In the genomic region with DNA sequence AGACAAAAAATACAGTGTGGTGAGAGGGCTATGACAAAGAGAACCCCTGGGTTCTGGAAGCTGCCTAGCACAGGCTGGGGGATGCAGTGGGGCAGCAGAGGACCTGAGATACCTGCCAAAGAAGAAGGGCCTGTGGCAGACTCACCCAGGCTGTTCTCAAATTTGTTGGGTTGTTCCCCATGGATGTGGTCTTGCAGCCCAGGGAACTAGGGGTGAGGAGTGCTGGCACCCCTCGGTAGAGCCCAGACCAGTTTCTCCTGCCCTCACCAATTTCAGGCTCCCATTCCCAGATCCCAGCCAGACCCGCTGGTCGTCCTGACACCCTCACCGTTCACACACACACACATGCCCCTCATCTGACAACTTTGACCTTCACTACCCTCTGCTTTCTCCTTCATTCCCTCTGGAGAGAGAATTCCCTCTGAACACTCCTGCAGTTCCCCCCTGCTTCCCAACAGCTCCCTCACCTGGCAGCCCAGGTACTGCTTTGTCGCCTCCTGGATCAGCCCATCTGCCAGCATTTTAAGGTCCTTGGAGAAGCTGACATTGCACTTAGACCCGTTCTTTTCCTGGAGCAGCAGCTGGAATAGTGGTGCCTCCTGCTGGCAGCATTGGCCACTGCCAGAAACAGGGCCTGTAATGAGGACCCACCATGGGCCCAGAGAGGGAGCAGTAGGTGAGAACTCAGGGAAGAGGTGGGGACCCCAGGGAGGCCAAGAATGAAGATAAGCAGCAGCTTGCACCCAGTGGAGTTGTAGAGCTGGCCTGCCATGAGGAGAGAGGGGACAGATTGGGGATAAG, we compare ENCODE assay signal across 1 cellular context.
TF ChIP-seq lines count a peak whose summit lies in the region.

No MANE protein-coding gene starts in this region.

TF ChIP-seq in HepG2, 621 proteins besides CTCF, POLR2A, EP300 and RAD21 (continued from another document and continues in another):
- TF ChIP-seq, protein P1, sequence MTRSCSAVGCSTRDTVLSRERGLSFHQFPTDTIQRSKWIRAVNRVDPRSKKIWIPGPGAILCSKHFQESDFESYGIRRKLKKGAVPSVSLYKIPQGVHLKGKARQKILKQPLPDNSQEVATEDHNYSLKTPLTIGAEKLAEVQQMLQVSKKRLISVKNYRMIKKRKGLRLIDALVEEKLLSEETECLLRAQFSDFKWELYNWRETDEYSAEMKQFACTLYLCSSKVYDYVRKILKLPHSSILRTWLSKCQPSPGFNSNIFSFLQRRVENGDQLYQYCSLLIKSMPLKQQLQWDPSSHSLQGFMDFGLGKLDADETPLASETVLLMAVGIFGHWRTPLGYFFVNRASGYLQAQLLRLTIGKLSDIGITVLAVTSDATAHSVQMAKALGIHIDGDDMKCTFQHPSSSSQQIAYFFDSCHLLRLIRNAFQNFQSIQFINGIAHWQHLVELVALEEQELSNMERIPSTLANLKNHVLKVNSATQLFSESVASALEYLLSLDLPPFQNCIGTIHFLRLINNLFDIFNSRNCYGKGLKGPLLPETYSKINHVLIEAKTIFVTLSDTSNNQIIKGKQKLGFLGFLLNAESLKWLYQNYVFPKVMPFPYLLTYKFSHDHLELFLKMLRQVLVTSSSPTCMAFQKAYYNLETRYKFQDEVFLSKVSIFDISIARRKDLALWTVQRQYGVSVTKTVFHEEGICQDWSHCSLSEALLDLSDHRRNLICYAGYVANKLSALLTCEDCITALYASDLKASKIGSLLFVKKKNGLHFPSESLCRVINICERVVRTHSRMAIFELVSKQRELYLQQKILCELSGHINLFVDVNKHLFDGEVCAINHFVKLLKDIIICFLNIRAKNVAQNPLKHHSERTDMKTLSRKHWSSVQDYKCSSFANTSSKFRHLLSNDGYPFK (CRISPR knock-in tag; IDR thresholded peaks at IDR 0.05; ENCODE audit: borderline replicate concordance) = no peak
- TF ChIP-seq, protein P2, sequence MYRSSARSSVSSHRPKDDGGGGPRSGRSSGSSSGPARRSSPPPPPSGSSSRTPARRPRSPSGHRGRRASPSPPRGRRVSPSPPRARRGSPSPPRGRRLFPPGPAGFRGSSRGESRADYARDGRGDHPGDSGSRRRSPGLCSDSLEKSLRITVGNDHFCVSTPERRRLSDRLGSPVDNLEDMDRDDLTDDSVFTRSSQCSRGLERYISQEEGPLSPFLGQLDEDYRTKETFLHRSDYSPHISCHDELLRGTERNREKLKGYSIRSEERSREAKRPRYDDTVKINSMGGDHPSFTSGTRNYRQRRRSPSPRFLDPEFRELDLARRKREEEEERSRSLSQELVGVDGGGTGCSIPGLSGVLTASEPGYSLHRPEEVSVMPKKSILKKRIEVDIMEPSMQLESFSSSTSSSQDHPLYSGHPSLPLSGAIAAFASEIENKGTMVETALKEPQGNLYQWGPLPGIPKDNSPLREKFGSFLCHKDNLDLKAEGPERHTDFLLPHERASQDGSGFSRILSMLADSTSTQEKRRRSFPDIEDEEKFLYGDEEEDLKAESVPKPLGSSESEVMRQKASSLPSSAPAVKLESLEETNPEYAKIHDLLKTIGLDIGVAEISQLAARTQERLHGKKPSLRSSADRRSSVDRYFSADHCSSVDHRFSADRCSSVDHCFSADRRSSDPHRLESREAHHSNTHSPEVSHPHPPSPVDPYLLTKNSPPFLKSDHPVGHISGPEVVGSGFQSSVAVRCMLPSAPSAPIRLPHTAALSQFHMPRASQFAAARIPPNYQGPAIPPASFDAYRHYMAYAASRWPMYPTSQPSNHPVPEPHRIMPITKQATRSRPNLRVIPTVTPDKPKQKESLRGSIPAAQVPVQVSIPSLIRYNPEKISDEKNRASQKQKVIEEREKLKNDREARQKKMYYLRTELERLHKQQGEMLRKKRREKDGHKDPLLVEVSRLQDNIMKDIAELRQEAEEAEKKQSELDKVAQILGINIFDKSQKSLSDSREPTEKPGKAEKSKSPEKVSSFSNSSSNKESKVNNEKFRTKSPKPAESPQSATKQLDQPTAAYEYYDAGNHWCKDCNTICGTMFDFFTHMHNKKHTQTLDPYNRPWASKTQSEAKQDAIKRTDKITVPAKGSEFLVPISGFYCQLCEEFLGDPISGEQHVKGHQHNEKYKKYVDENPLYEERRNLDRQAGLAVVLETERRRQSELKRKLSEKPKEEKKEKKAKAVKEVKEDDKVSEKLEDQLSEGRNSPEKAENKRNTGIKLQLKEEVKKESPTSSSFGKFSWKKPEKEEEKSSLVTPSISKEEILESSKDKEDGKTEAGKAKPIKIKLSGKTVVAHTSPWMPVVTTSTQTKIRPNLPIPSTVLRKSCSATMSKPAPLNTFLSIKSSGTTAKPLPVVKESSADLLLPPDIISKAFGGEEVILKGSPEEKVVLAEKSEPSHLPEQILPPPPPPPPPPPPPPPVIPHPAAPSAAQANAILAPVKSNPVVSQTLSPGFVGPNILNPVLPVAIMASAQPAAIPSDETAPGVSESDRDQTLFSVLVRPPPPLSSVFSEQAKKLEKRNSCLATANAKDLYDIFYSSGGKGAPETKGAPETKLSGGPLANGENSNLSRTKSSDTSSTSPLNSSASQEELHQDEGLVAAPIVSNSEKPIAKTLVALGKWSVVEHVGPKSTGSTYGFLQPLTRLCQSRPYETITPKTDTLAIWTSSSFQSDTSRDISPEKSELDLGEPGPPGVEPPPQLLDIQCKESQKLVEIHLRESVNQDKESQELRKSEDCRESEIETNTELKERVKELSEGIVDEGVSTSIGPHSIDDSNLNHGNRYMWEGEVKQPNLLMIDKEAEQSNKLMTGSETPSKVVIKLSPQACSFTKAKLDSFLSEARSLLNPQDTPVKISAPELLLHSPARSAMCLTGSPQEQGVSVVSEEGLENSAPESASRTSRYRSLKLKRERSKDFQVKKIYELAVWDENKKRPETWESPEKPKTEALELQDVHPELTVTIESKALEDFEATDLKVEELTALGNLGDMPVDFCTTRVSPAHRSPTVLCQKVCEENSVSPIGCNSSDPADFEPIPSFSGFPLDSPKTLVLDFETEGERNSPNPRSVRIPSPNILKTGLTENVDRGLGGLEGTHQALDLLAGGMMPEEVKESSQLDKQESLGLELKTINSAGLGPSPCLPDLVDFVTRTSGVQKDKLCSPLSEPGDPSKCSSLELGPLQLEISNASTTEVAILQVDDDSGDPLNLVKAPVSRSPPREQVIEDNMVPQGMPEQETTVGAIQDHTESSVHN (CRISPR knock-in tag; IDR thresholded peaks at IDR 0.05) = no peak
- TF ChIP-seq ZNF501 (CRISPR knock-in tag; IDR thresholded peaks at IDR 0.05) (0 out of 2 replicates have a peak, but pooled peaks have one; percentile 44), NR3C1 (CRISPR knock-in tag; IDR thresholded peaks at IDR 0.05) (no peak), ZNF121 (CRISPR knock-in tag; IDR thresholded peaks at IDR 0.05) (0 out of 2 replicates have a peak, but pooled peaks have one; percentile 23), RFX1 (IDR thresholded peaks at IDR 0.05) (no peak), PCBP2 (optimal IDR thresholded peaks at IDR 0.05; ENCODE audit: low read depth, low read length, poor library complexity, severe bottlenecking) (no peak), ZNF619 (CRISPR knock-in tag; IDR thresholded peaks at IDR 0.05) (no peak), ZNF432 (CRISPR knock-in tag; IDR thresholded peaks at IDR 0.05; ENCODE audit: borderline replicate concordance) (no peak), SAP130 (CRISPR knock-in tag; IDR thresholded peaks at IDR 0.05; ENCODE audit: low read depth) (peak; percentile 86), FOSL1 (CRISPR knock-in tag; IDR thresholded peaks at IDR 0.05; ENCODE audit: borderline replicate concordance) (no peak), ZNF468 (CRISPR knock-in tag; IDR thresholded peaks at IDR 0.05) (no peak), ARHGAP35 (CRISPR knock-in tag; IDR thresholded peaks at IDR 0.05; ENCODE audit: borderline replicate concordance) (no peak), MEIS1 (CRISPR knock-in tag; IDR thresholded peaks at IDR 0.05; ENCODE audit: borderline replicate concordance) (no peak), MYC (CRISPR knock-in tag; IDR thresholded peaks at IDR 0.05; ENCODE audit: borderline replicate concordance) (no peak), FIP1L1 (IDR thresholded peaks at IDR 0.05; ENCODE audit: borderline replicate concordance, insufficient read depth, low read depth, low read length) (no peak), MAZ (IDR thresholded peaks at IDR 0.05; ENCODE audit: borderline replicate concordance, low read depth, low read length) (no peak), MAZ (CRISPR knock-in tag; IDR thresholded peaks at IDR 0.05; ENCODE audit: low read depth) (0 out of 2 replicates have a peak, but pooled peaks have one; percentile 19), ZNF230 (CRISPR knock-in tag; IDR thresholded peaks at IDR 0.05) (peak; percentile 70; the same call in 1 of the 2 replicates), ZFP37 (CRISPR knock-in tag; IDR thresholded peaks at IDR 0.05; ENCODE audit: borderline replicate concordance) (no peak), HOXD1 (CRISPR knock-in tag; IDR thresholded peaks at IDR 0.05) (no peak), REL (CRISPR knock-in tag; conservative IDR thresholded peaks at IDR 0.05) (no peak), SALL1 (CRISPR knock-in tag; IDR thresholded peaks at IDR 0.05) (peak; percentile 51), ZNF788 (CRISPR knock-in tag; IDR thresholded peaks at IDR 0.05; ENCODE audit: borderline replicate concordance) (no peak; the same call in 1 of the 2 replicates), SIX4 (CRISPR knock-in tag; IDR thresholded peaks at IDR 0.05) (no peak), MAFK (conservative IDR thresholded peaks at IDR 0.05 in 1 of 2, IDR thresholded peaks at IDR 0.05 in 1 of 2; ENCODE audit: low read length in 2 of 2) (peak; percentile 84 to 90), ETV5 (CRISPR knock-in tag; IDR thresholded peaks at IDR 0.05; ENCODE audit: borderline replicate concordance) (peak; percentile 42), ZNF3 (CRISPR knock-in tag; IDR thresholded peaks at IDR 0.05) (no peak)
- TF ChIP-seq, protein P3, sequence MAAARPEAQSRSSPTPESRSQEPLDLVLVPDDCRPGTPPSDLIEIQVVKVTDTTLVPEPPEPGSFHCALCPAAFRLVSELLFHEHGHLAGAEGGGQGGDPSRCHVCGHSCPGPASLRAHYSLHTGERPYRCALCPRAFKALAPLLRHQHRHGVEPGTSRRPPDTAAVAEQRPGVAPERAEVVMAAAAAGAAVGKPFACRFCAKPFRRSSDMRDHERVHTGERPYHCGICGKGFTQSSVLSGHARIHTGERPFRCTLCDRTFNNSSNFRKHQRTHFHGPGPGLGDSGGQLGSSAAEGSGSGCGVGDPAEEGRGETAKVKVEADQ (CRISPR knock-in tag; IDR thresholded peaks at IDR 0.05; ENCODE audit: borderline replicate concordance) = no peak
- TF ChIP-seq, protein P4, sequence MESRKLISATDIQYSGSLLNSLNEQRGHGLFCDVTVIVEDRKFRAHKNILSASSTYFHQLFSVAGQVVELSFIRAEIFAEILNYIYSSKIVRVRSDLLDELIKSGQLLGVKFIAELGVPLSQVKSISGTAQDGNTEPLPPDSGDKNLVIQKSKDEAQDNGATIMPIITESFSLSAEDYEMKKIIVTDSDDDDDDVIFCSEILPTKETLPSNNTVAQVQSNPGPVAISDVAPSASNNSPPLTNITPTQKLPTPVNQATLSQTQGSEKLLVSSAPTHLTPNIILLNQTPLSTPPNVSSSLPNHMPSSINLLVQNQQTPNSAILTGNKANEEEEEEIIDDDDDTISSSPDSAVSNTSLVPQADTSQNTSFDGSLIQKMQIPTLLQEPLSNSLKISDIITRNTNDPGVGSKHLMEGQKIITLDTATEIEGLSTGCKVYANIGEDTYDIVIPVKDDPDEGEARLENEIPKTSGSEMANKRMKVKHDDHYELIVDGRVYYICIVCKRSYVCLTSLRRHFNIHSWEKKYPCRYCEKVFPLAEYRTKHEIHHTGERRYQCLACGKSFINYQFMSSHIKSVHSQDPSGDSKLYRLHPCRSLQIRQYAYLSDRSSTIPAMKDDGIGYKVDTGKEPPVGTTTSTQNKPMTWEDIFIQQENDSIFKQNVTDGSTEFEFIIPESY (CRISPR knock-in tag; IDR thresholded peaks at IDR 0.05) = no peak; the same call in 1 of the 2 replicates
- TF ChIP-seq, protein P5, sequence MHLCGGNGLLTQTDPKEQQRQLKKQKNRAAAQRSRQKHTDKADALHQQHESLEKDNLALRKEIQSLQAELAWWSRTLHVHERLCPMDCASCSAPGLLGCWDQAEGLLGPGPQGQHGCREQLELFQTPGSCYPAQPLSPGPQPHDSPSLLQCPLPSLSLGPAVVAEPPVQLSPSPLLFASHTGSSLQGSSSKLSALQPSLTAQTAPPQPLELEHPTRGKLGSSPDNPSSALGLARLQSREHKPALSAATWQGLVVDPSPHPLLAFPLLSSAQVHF (CRISPR knock-in tag; IDR thresholded peaks at IDR 0.05) = no peak
- TF ChIP-seq, protein P6, sequence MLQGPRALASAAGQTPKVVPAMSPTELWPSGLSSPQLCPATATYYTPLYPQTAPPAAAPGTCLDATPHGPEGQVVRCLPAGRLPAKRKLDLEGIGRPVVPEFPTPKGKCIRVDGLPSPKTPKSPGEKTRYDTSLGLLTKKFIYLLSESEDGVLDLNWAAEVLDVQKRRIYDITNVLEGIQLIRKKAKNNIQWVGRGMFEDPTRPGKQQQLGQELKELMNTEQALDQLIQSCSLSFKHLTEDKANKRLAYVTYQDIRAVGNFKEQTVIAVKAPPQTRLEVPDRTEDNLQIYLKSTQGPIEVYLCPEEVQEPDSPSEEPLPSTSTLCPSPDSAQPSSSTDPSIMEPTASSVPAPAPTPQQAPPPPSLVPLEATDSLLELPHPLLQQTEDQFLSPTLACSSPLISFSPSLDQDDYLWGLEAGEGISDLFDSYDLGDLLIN (CRISPR knock-in tag; IDR thresholded peaks at IDR 0.05; ENCODE audit: borderline replicate concordance) = no peak
- TF ChIP-seq, protein P7, sequence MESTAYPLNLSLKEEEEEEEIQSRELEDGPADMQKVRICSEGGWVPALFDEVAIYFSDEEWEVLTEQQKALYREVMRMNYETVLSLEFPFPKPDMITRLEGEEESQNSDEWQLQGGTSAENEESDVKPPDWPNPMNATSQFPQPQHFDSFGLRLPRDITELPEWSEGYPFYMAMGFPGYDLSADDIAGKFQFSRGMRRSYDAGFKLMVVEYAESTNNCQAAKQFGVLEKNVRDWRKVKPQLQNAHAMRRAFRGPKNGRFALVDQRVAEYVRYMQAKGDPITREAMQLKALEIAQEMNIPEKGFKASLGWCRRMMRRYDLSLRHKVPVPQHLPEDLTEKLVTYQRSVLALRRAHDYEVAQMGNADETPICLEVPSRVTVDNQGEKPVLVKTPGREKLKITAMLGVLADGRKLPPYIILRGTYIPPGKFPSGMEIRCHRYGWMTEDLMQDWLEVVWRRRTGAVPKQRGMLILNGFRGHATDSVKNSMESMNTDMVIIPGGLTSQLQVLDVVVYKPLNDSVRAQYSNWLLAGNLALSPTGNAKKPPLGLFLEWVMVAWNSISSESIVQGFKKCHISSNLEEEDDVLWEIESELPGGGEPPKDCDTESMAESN (CRISPR knock-in tag; conservative IDR thresholded peaks at IDR 0.05) = peak; percentile 52; the same call in 1 of the 2 replicates
- TF ChIP-seq, protein P8, sequence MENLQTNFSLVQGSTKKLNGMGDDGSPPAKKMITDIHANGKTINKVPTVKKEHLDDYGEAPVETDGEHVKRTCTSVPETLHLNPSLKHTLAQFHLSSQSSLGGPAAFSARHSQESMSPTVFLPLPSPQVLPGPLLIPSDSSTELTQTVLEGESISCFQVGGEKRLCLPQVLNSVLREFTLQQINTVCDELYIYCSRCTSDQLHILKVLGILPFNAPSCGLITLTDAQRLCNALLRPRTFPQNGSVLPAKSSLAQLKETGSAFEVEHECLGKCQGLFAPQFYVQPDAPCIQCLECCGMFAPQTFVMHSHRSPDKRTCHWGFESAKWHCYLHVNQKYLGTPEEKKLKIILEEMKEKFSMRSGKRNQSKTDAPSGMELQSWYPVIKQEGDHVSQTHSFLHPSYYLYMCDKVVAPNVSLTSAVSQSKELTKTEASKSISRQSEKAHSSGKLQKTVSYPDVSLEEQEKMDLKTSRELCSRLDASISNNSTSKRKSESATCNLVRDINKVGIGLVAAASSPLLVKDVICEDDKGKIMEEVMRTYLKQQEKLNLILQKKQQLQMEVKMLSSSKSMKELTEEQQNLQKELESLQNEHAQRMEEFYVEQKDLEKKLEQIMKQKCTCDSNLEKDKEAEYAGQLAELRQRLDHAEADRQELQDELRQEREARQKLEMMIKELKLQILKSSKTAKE (CRISPR knock-in tag; IDR thresholded peaks at IDR 0.05; ENCODE audit: borderline replicate concordance) = no peak
